In the genomic region with DNA sequence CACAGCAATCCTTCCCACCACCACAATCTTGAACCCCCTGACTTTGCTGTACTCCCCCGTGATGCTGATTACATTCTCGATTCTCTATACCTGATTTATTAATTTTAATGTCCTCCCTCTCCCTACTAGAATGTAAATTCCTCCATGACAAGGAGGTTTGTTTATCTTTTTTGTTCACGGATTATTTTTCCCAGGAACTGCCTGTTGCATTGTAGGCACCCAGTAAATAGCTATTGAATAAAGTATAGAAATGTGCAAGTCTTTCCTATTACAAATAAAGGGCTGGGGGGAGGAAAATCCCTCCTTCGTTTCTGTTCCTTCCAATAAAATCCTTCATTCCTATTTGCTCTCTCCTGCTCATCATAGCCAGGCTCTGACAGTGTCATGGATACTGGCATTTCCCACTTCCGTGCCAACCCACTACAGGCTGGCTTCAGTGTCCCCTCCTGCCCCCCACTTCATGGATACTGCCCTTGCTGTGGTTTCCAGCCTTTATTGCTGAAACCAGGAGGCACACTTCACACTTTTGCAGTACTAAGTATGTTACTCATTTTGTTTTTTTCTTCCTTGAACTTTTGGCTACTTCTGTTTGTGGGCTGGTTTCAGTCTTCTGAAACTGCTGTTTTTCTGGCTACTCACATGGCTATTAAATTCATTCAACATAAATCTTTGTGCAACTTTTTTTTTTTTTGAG, we compare ENCODE assay signal across 11 cellular contexts. TPM values are rescaled to one million over a fixed set of nuclear protein-coding genes. Genes with fewer than 3 reads are reported as not detected.
A peak's percentile ranks its signal among the peaks of the same experiment; 100 is the strongest.
DNase-seq lines count a peak whose midpoint lies in the region; FAIRE-seq and TF ChIP-seq lines count a peak whose summit lies in the region.
"Had no signal": no experiment of that assay in that cellular context is flagged by ENCODE, and none has a peak within 500 bp of the region (broad histone marks: within the 10 kb centered on the region; RNA-seq: fewer than 3 reads in every experiment).

No MANE protein-coding gene starts in this region.

- H3K36me3 Mint-ChIP-seq in nephron progenitor cell (ENCODE audit: low read depth): peaks cover 12% of the 10 kb centered on the region
- H3K36me3 Mint-ChIP-seq: naive B cell had no signal

- intact Hi-C loops in dorsolateral prefrontal cortex (cut with DNase I): no loop called here

- FAIRE-seq in HTR-8/SVneo (lab: Jason Lieb, UNC): peak; percentile 26

- peak overlapping the region in 15 of 59 donors; percentile 4 to 26 (median 12) for H3K4me3 ChIP-seq in dorsolateral prefrontal cortex

- no peak for TF ChIP-seq CTCF in dorsolateral prefrontal cortex (IDR thresholded peaks at IDR 0.05 in 54 of 56, conservative IDR thresholded peaks at IDR 0.05 in 2 of 56; ENCODE audit: low read depth in 1 of 56, partially characterized antibody in 56 of 56)
- no peak for TF ChIP-seq CTCF in nephron progenitor cell (IDR thresholded peaks at IDR 0.05)

- H3K4me1 Mint-ChIP-seq in nephron progenitor cell: peaks cover 32% of the 10 kb centered on the region

- peaks cover 12% of the 10 kb centered on the region for H3K9me3 Mint-ChIP-seq in nephron progenitor cell
- H3K9me3 Mint-ChIP-seq: naive B cell had no signal

- H3K4me3 Mint-ChIP-seq in nephron progenitor cell: no peak overlapping the region
- H3K4me3 Mint-ChIP-seq: naive B cell had no signal

- DNase-seq in A172 (ENCODE audit: low spot score) (peak; percentile 11), HTR-8/SVneo (ENCODE audit: insufficient read length, low spot score) (no peak), dorsolateral prefrontal cortex (no peak), nephron progenitor cell (no peak), NCI-H1930 (lab: John Stamatoyannopoulos, UW) (no peak), activated gamma-delta T cell treated with Interleukin-2 at 50 U/mL for 16 hours (no peak), SK-N-DZ (ENCODE audit: low spot score) (no peak), NCI-H1105 treated with DMSO at 0.1 percent for 48 hours (lab: John Stamatoyannopoulos, UW) (no peak)
- DNase-seq: erythroblast, naive B cell, SHP77 treated with DMSO at 0.1 percent for 48 hours had no signal

- H3K27me3 ChIP-seq in dorsolateral prefrontal cortex: no peaks in the 10 kb centered on the region

- peaks cover 4% of the 10 kb centered on the region for H3K27me3 Mint-ChIP-seq in nephron progenitor cell (ENCODE audit: low read depth, poor library complexity)
- H3K27me3 Mint-ChIP-seq: naive B cell had no signal

- H3K27ac Mint-ChIP-seq in nephron progenitor cell: peak overlapping the region; percentile 82

- H3K27ac ChIP-seq in dorsolateral prefrontal cortex: peak overlapping the region in 56 of 59 donors; percentile 2 to 97 (median 64)

RNA-seq across cellular contexts. Expression of gene KIF1B, which starts 7.5 kb away (rescaled TPM):
- total RNA-seq in A172 (2014; rRNA removed; shearing (Covaris generic)): 16.1 and 18.9 TPM in 2 replicates
- 100 to 1,000 TPM; 238 to 416 (median 324) TPM for total RNA-seq in dorsolateral prefrontal cortex
- polyA plus RNA-seq in SK-N-DZ (2014; cell fraction: cytosol; rRNA removed): 21.7 and 21.8 TPM in 2 replicates
- 12.3 and 19.5 TPM in 2 replicates for polyA plus RNA-seq in SK-N-DZ (2014; cell fraction: nucleus; rRNA removed)

Comparison
In these comparisons a context has a peak if more than half of its experiments do, and no peak if none do; other contexts are left out.
1. RNA of gene KIF1B, which starts 7.5 kb away (total RNA-seq): 238 to 416 TPM in dorsolateral prefrontal cortex; 16.1 to 18.9 TPM in A172; every median in the first group is over 10 times any median in the second.